28 cellular contexts compared by ENCODE assay signal in genomic region chr12:7542046-7542445, GRCh38. TPM values are rescaled to one million over a fixed set of nuclear protein-coding genes. Genes with fewer than 3 reads are reported as not detected.
A peak's percentile ranks its signal among the peaks of the same experiment; 100 is the strongest.
DNase-seq lines count a peak whose midpoint lies in the region; ATAC-seq, FAIRE-seq and TF ChIP-seq lines count a peak whose summit lies in the region.
"Had no signal": no experiment of that assay in that cellular context is flagged by ENCODE, and none has a peak within 500 bp of the region (broad histone marks: within the 10 kb centered on the region; RNA-seq: fewer than 3 reads in every experiment).

No MANE protein-coding gene starts in this region.

- TF ChIP-seq CTCF in OCI-LY3 (IDR thresholded peaks at IDR 0.05; ENCODE audit: low read depth, low read length) (no peak), spleen (IDR thresholded peaks at IDR 0.05 in 8 of 11, conservative IDR thresholded peaks at IDR 0.05 in 3 of 11) (no peak), D721Med (IDR thresholded peaks at IDR 0.05; ENCODE audit: insufficient read depth, missing control alignments) (no peak)

- no peak for TF ChIP-seq POLR2A in spleen (IDR thresholded peaks at IDR 0.05)

- H4K20me1 ChIP-seq in BLaER1 treated with 17β-estradiol and CSF1 and Interleukin-3, amounts not matched to agents 10 nM and 100 nM: no peaks in the 10 kb centered on the region
- H4K20me1 ChIP-seq in OCI-LY3 (ENCODE audit: insufficient read depth, low read length): no peaks in the 10 kb centered on the region

- ATAC-seq in HG02970 (IDR thresholded peaks at IDR 0.05; ENCODE audit: low FRiP score, unreplicated experiment) (no peak), GM19455 (IDR thresholded peaks at IDR 0.05; ENCODE audit: unreplicated experiment) (no peak), left lobe of liver (no peak)
- ATAC-seq: HCT116, Panc1 had no signal

- H2AFZ ChIP-seq in OCI-LY3 (ENCODE audit: low read depth, low read length): no peak overlapping the region
- H2AFZ ChIP-seq: hepatocyte, parathyroid adenoma had no signal

- H3K79me2 ChIP-seq in OCI-LY3 (ENCODE audit: low read length): no peaks in the 10 kb centered on the region
- H3K79me2 ChIP-seq: hepatocyte, parathyroid adenoma had no signal

- peak overlapping the region in 6 of 11 experiments; percentile 26 to 74 (median 68); a peak in 11 of 22 replicates for H3K4me2 ChIP-seq in BLaER1 treated with 17β-estradiol and CSF1 and Interleukin-3, amounts not matched to agents 10 nM and 100 nM
- H3K4me2 ChIP-seq in OCI-LY3 (ENCODE audit: low read length): peak overlapping the region; percentile 11; the same call in 1 of the 2 replicates
- H3K4me2 ChIP-seq: hepatocyte had no signal

- H3K9ac ChIP-seq in BLaER1 treated with 17β-estradiol and CSF1 and Interleukin-3, amounts not matched to agents 10 nM and 100 nM: peak overlapping the region in 5 of 11 experiments; percentile 33 to 86 (median 77); a peak in 9 of 22 replicates
- no peak overlapping the region for H3K9ac ChIP-seq in OCI-LY3 (ENCODE audit: low read length)
- H3K9ac ChIP-seq: parathyroid adenoma had no signal

- intact Hi-C loops in spleen (cut with DNase I; ENCODE audit: low total_unique reads): no loop called here

- peak; percentile 60 for DNase-seq in islet precursor cell
- no peak for DNase-seq in spleen
- no peak for DNase-seq in D721Med (ENCODE audit: insufficient read length, low spot score)
- no peak for DNase-seq in left lobe of liver (ENCODE audit: low spot score)
- DNase-seq: DMS153; NCI-H1417 treated with DMSO at 0.1 percent for 48 hours; NCI-H2081; NCI-H524 treated with DMSO at 0.1 percent for 48 hours; SHP77; stimulated activated CD4-positive, alpha-beta T cell treated with anti-CD3 and anti-CD28 coated beads, Interleukin-2, amount 100 ng/mL, for 48 hours had no signal

- 70 to 81% (median 75%) methylated on average over 8 of the region's 8 CpGs for WGBS in spleen, 5 donors

- no peaks in the 10 kb centered on the region for H3K27me3 ChIP-seq in BLaER1 treated with 17β-estradiol and CSF1 and Interleukin-3, amounts not matched to agents 10 nM and 100 nM
- no peaks in the 10 kb centered on the region for H3K27me3 ChIP-seq in OCI-LY3 (ENCODE audit: low read depth, low read length)
- peaks cover 0 to 9% (median 0%) of the 10 kb centered on the region in 7 donors for H3K27me3 ChIP-seq in spleen (replicated peaks in 1 of 7)
- H3K27me3 ChIP-seq: gastroesophageal sphincter, hepatocyte, right atrium auricular region had no signal

- no peak for FAIRE-seq in D721Med (lab: Jason Lieb, UNC)
- FAIRE-seq: A204.1, endothelial cell of umbilical vein, GM12891 had no signal

- H3K4me3 ChIP-seq in BLaER1 treated with 17β-estradiol and CSF1 and Interleukin-3, amounts not matched to agents 10 nM and 100 nM: no peak overlapping the region
- no peak overlapping the region for H3K4me3 ChIP-seq in OCI-LY3 (ENCODE audit: low read length)
- H3K4me3 ChIP-seq in spleen: no peak overlapping the region
- H3K4me3 ChIP-seq: gastroesophageal sphincter, hepatocyte, right atrium auricular region had no signal

- H3K4me1 ChIP-seq in BLaER1 treated with 17β-estradiol and CSF1 and Interleukin-3, amounts not matched to agents 10 nM and 100 nM: peaks cover 0 to 86% (median 17%) of the 10 kb centered on the region in 10 experiments; a peak in 11 of 20 replicates
- H3K4me1 ChIP-seq in OCI-LY3 (ENCODE audit: low read length) (peaks cover 8% of the 10 kb centered on the region), spleen (peaks cover 0 to 16% (median 1%) of the 10 kb centered on the region in 6 donors)
- H3K4me1 ChIP-seq: gastroesophageal sphincter, parathyroid adenoma, right atrium auricular region had no signal

- peak overlapping the region in 7 of 11 experiments; percentile 15 to 98 (median 85); a peak in 12 of 22 replicates for H3K27ac ChIP-seq in BLaER1 treated with 17β-estradiol and CSF1 and Interleukin-3, amounts not matched to agents 10 nM and 100 nM
- H3K27ac ChIP-seq in OCI-LY3 (ENCODE audit: low read length) (no peak overlapping the region), spleen (peak overlapping the region in 5 of 8 donors; percentile 24 to 85 (median 75))
- H3K27ac ChIP-seq: hepatocyte, parathyroid adenoma had no signal

- H3K36me3 ChIP-seq in BLaER1 treated with 17β-estradiol and CSF1 and Interleukin-3, amounts not matched to agents 10 nM and 100 nM: 0 out of 22 replicates have a peak, but pooled peaks cover 0 to 3% (median 0%) of the 10 kb centered on the region in 11 experiments
- H3K36me3 ChIP-seq in OCI-LY3 (replicated peaks; ENCODE audit: low read depth, low read length): no peaks in the 10 kb centered on the region
- no peaks in the 10 kb centered on the region for H3K36me3 ChIP-seq in spleen
- H3K36me3 ChIP-seq: gastroesophageal sphincter, right atrium auricular region had no signal

- H3K9me3 ChIP-seq in BLaER1 treated with 17β-estradiol and CSF1 and Interleukin-3, amounts not matched to agents 10 nM and 100 nM (replicated peaks in 1 of 11): peaks cover 0 to 36% (median 9%) of the 10 kb centered on the region in 11 experiments; a peak in 11 of 22 replicates
- H3K9me3 ChIP-seq in OCI-LY3 (ENCODE audit: insufficient read depth, low read length) (no peaks in the 10 kb centered on the region), spleen (peaks cover 0 to 3% (median 0%) of the 10 kb centered on the region in 8 donors)
- H3K9me3 ChIP-seq: gastroesophageal sphincter, right atrium auricular region had no signal

RNA-seq across cellular contexts. Expression of gene CD163, which starts 38.5 kb away (rescaled TPM):
- total RNA-seq in spleen (1,000 to 10,000 TPM in 1 of 7 donors, 100 to 1,000 TPM in 6; 176 to 1,037 (median 534) TPM), left lobe of liver (52.2 TPM)
- polyA plus RNA-seq in spleen: 10 to 100 TPM; 55.4 to 75.6 (median 73.3) TPM
- total RNA-seq: activated T-helper 2 cell treated with anti-CD3 and anti-CD28 coated beads, Interferon-gamma antibody, Interleukin-2, Interleukin-4, amounts not matched to agents 10 μg/mL and 5 μg/mL and 100 μg/mL, durations not matched to agents 14 hours and 24 hours and 36 hours; endothelial cell of umbilical vein; fibroblast of lung; IMR-90; neural crest cell; T-helper 2 cell treated with Interferon-gamma antibody and Interleukin-4, amounts not matched to agents 100 ng/mL and 5 ng/mL, for 36 hours had no signal
- polyA plus RNA-seq: endothelial cell of umbilical vein, IMR-90 had no signal
